ENCODE assay signal across 1 cellular context in the genomic region with DNA sequence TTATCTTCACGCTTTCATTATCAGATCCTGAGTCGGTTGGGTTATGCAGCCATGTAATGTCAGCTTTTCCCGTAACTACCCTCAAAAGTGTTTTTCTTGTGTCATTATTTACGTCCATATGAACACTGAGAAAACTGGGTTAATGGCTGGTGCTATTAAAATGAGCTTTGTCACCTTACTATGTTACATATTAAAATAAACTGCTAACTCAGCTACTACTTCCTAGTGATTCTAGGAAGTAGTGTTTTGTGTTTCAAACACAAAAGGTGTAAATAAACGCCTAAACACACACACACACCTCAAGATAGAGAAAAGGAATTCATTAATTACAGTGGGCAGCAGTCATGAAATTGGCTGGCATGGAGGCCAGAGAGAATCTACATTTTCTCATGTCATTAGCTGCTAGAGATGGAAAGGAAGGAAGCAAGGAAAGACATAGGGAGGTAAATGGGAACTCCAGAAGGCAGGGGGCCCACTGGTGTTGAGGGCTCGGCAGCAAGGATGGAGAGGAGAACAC.
TF ChIP-seq lines count a peak whose summit lies in the region.

No MANE protein-coding gene starts in this region.

TF ChIP-seq in K562, 482 proteins besides CTCF, POLR2A, EP300 and RAD21 (continued from another document):
- TF ChIP-seq CBX3 (IDR thresholded peaks at IDR 0.05; ENCODE audit: borderline replicate concordance in 1 of 2, low read length in 2 of 2) (0 out of 3 replicates have a peak, but pooled peaks of 1 of the 2 experiments have one; percentile 2), GTF2F1 (IDR thresholded peaks at IDR 0.05; ENCODE audit: low read depth, low read length) (0 out of 2 replicates have a peak, but pooled peaks have one; percentile 6), JUN (IDR thresholded peaks at IDR 0.05; ENCODE audit: borderline replicate concordance, low read depth, low read length) (0 out of 2 replicates have a peak, but pooled peaks have one; percentile 1), JUN (CRISPR knock-in tag; IDR thresholded peaks at IDR 0.05; ENCODE audit: borderline replicate concordance) (no peak)
- TF ChIP-seq, protein P1, sequence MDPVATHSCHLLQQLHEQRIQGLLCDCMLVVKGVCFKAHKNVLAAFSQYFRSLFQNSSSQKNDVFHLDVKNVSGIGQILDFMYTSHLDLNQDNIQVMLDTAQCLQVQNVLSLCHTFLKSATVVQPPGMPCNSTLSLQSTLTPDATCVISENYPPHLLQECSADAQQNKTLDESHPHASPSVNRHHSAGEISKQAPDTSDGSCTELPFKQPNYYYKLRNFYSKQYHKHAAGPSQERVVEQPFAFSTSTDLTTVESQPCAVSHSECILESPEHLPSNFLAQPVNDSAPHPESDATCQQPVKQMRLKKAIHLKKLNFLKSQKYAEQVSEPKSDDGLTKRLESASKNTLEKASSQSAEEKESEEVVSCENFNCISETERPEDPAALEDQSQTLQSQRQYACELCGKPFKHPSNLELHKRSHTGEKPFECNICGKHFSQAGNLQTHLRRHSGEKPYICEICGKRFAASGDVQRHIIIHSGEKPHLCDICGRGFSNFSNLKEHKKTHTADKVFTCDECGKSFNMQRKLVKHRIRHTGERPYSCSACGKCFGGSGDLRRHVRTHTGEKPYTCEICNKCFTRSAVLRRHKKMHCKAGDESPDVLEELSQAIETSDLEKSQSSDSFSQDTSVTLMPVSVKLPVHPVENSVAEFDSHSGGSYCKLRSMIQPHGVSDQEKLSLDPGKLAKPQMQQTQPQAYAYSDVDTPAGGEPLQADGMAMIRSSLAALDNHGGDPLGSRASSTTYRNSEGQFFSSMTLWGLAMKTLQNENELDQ (CRISPR knock-in tag; IDR thresholded peaks at IDR 0.05; ENCODE audit: borderline replicate concordance): no peak
